Comparison of ENCODE assay signal across 12 cellular contexts in genomic region chr3:129039271-129040038, GRCh38. TPM values are rescaled to one million over a fixed set of nuclear protein-coding genes. Genes with fewer than 3 reads are reported as not detected.
A peak's percentile ranks its signal among the peaks of the same experiment; 100 is the strongest.
DNase-seq lines count a peak whose midpoint lies in the region; ATAC-seq and TF ChIP-seq lines count a peak whose summit lies in the region.
"Had no signal": no experiment of that assay in that cellular context is flagged by ENCODE, and none has a peak within 500 bp of the region (broad histone marks: within the 10 kb centered on the region; RNA-seq: fewer than 3 reads in every experiment).

No MANE protein-coding gene starts in this region.

- H3K9me3 ChIP-seq in A673 (ENCODE audit: low read depth, low read length, poor library complexity, severe bottlenecking) = no peaks in the 10 kb centered on the region
- no peaks in the 10 kb centered on the region for H3K9me3 ChIP-seq in right cardiac atrium (ENCODE audit: control insufficient read depth, low read length)

- H3K36me3 Mint-ChIP-seq in progenitor cell of endocrine pancreas (ENCODE audit: insufficient read depth) = peaks cover 4% of the 10 kb centered on the region

- intact Hi-C loops in A673 (cut with micrococcal nuclease; ENCODE audit: unreplicated experiment) (no loop called here), right cardiac atrium (cut with DNase I) (no loop called here)

- peaks cover 12% of the 10 kb centered on the region for H3K27me3 Mint-ChIP-seq in progenitor cell of endocrine pancreas

- no peaks in the 10 kb centered on the region for H3K36me3 ChIP-seq in A673 (ENCODE audit: insufficient read depth, low read length, poor library complexity, severe bottlenecking)
- H3K36me3 ChIP-seq: MG63 had no signal

- H3K27me3 ChIP-seq in A673 (replicated peaks; ENCODE audit: insufficient read depth, low read depth, low read length, poor library complexity) (no peaks in the 10 kb centered on the region), right cardiac atrium (ENCODE audit: control insufficient read depth, insufficient read depth) (no peaks in the 10 kb centered on the region)

- WGBS in right cardiac atrium = 66% methylated on average over 14 of the region's 14 CpGs

- ATAC-seq in right cardiac atrium = peak; percentile 15 to 36
- ATAC-seq in HG02852 (IDR thresholded peaks at IDR 0.05; ENCODE audit: unreplicated experiment) = no peak

- CTCF ChIA-PET in A673 (lab: Charles Lee) (interaction anchor here (0.6 kb wide), 1 partner anchor 10 kb away, joined by 7 read pairs; no protein-coding TSS in a partner anchor), RWPE1 (lab: Yijun Ruan, JAX) (interaction anchor here (1.4 kb wide), 1 partner anchor 14 kb away, joined by 5 read pairs; no protein-coding TSS in a partner anchor)

- peaks cover 6% of the 10 kb centered on the region for H3K4me1 Mint-ChIP-seq in progenitor cell of endocrine pancreas (ENCODE audit: low read depth)

- H3K27ac ChIP-seq in A673 (ENCODE audit: low read depth, low read length, poor library complexity, severe bottlenecking) = no peak overlapping the region
- H3K27ac ChIP-seq in right cardiac atrium (ENCODE audit: low read length) = no peak overlapping the region
- H3K27ac ChIP-seq in RWPE1 = no peak overlapping the region

- H3K4me3 Mint-ChIP-seq in progenitor cell of endocrine pancreas (ENCODE audit: low read depth) = no peak overlapping the region

- peaks cover 3% of the 10 kb centered on the region for H3K4me1 ChIP-seq in A673 (ENCODE audit: insufficient read depth, low read length, poor library complexity, severe bottlenecking)
- H3K4me1 ChIP-seq in right cardiac atrium (ENCODE audit: control insufficient read depth, insufficient read depth, low read length) = no peaks in the 10 kb centered on the region

- no TSS peak for BruUV-seq in A673 (replicated peaks; lab: Mats Ljungman, UMichigan)

- TF ChIP-seq CTCF in A673 (conservative IDR thresholded peaks at IDR 0.05; ENCODE audit: low read depth, low read length) = no peak
- no peak for TF ChIP-seq CTCF in progenitor cell of endocrine pancreas (IDR thresholded peaks at IDR 0.05; ENCODE audit: unreplicated experiment)
- TF ChIP-seq CTCF in RWPE1 (conservative IDR thresholded peaks at IDR 0.05; ENCODE audit: low read depth) = no peak

- DNase-seq in A673 (ENCODE audit: low spot score) = peak; percentile 56
- peak; percentile 62 for DNase-seq in Jurkat, Clone E6-1 (ENCODE audit: low read depth, low spot score)
- peak; percentile 94 for DNase-seq in NCI-H69 (lab: John Stamatoyannopoulos, UW)
- DNase-seq in right cardiac atrium = peak in 2 of 3 donors; percentile 21 to 77
- no peak for DNase-seq in mesenteric fat pad (ENCODE audit: low spot score)
- DNase-seq in progenitor cell of endocrine pancreas (ENCODE audit: low spot score, unreplicated experiment) = no peak
- no peak for DNase-seq in RWPE1 (ENCODE audit: low spot score)
- DNase-seq: activated CD4-positive, alpha-beta T cell treated with anti-CD3 and anti-CD28 coated beads, Interleukin-2, amount 50 U/mL, for 48 hours; erythroblast; MG63 had no signal

- H3K27ac Mint-ChIP-seq in progenitor cell of endocrine pancreas = no peak overlapping the region

- no peak overlapping the region for H3K4me3 ChIP-seq in A673 (ENCODE audit: low read depth, low read length, poor library complexity, severe bottlenecking)
- H3K4me3 ChIP-seq in Jurkat, Clone E6-1 (ENCODE audit: low read length) = no peak overlapping the region
- H3K4me3 ChIP-seq in right cardiac atrium (ENCODE audit: low read length) = no peak overlapping the region
- H3K4me3 ChIP-seq: MG63 had no signal

- POLR2A ChIA-PET in A673 (lab: Charles Lee; ENCODE audit: low non-redundant PET) (no interaction called here), RWPE1 (lab: Yijun Ruan, JAX; ENCODE audit: low non-redundant PET) (no interaction called here)

- H3K9me3 Mint-ChIP-seq in progenitor cell of endocrine pancreas (ENCODE audit: low read depth) = peaks cover 4% of the 10 kb centered on the region

RNA-seq across cellular contexts. Expression of gene GP9, which starts 21.1 kb away (rescaled TPM):
- total RNA-seq in A673 (2021) (not detected in 2 replicates), right cardiac atrium (not detected), mesenteric fat pad (not detected), progenitor cell of endocrine pancreas (not detected in 2 replicates)
- not detected for polyA plus RNA-seq in Jurkat, Clone E6-1 (2012; ENCODE audit: insufficient read depth, insufficient read length)
- polyA plus RNA-seq in right cardiac atrium = not detected
- total RNA-seq: kidney epithelial cell had no signal

RNA-seq across cellular contexts. Expression of gene EFCC1, which starts 38.4 kb away (rescaled TPM):
- not detected in 2 replicates for total RNA-seq in A673 (2021)
- polyA plus RNA-seq in Jurkat, Clone E6-1 (2012; ENCODE audit: insufficient read depth, insufficient read length) = not detected
- total RNA-seq in right cardiac atrium = 1 to 10 TPM in 2 of 4 donors, under 1 TPM in 2; 0.69 to 1.2 (median 0.94) TPM
- polyA plus RNA-seq in right cardiac atrium = 1.2 TPM
- total RNA-seq in mesenteric fat pad = 1.8 TPM
- 0.60 TPM in 2 replicates for total RNA-seq in progenitor cell of endocrine pancreas
- total RNA-seq: kidney epithelial cell had no signal

RNA-seq across cellular contexts. Expression of gene CFAP92, which starts 45.6 kb away (rescaled TPM):
- total RNA-seq in A673 (2021) = 0.26 TPM in 1 of 2 replicates, not detected in the other
- 0.54 TPM for polyA plus RNA-seq in Jurkat, Clone E6-1 (2012; ENCODE audit: insufficient read depth, insufficient read length)
- total RNA-seq in right cardiac atrium = 1 to 10 TPM in 1 of 4 donors, under 1 TPM in 3; 0.06 to 1.0 (median 0.63) TPM
- polyA plus RNA-seq in right cardiac atrium = 0.11 TPM
- total RNA-seq in mesenteric fat pad = 0.64 TPM
- total RNA-seq in progenitor cell of endocrine pancreas = 2.4 and 2.7 TPM in 2 replicates

Comparison
In these comparisons a context has a peak if more than half of its experiments do, and no peak if none do; other contexts are left out.
1. DNase-seq: peak in A673 (single experiment), Jurkat, Clone E6-1 (single experiment), NCI-H69 (single experiment) and right cardiac atrium (2 of 3); none in mesenteric fat pad (single experiment), progenitor cell of endocrine pancreas (single experiment) and RWPE1 (single experiment).